8 cellular contexts compared by ENCODE assay signal in the genomic region with DNA sequence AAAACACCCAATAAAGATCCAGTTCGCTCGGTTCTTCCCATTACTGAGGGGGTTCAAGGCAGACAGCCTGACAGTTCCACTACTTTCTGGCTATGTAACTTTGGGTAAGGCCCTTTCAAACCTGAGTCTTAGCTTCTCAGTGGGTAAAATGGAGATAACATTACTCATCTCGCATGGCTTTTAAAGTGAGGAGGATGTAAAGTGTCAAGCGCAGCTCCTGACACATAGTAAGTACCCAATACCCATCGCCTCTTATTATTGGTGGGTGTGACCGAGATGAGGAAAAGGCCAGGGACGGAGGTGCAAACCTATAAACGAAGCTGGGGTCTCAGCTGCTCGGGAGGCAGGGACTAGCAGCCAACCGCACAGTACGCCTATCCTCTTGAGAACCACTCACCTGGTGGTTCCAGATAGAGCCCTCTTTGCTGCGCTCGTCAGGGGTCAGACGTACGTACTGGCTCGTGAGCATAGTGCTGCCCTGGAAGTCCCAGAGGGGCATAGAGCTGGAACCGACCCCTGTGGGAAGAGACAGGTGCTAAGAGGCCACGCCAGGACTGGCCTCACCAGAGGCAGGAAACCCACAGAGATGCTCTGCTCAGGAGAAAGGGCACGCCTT. TPM values are rescaled to one million over a fixed set of nuclear protein-coding genes. Genes with fewer than 3 reads are reported as not detected.
DNase-seq lines count a peak whose midpoint lies in the region; ATAC-seq lines count a peak whose summit lies in the region.

No MANE protein-coding gene starts in this region.

- peak overlapping the region; percentile 99 for H3K27ac Mint-ChIP-seq in activated naive CD4-positive, alpha-beta T cell treated with anti-CD3 and anti-CD28 coated beads, Interleukin-2, amount 10 ng/mL, durations not matched to agents 7 days and 5 days
- peak overlapping the region; percentile 96 to 100 for H3K27ac Mint-ChIP-seq in activated naive CD4-positive, alpha-beta T cell treated with anti-CD3 and anti-CD28 coated beads, Interleukin-2, amount 50 U/mL, for 72 hours

- peaks cover 10% of the 10 kb centered on the region for H3K9me3 Mint-ChIP-seq in activated naive CD4-positive, alpha-beta T cell treated with anti-CD3 and anti-CD28 coated beads, Interleukin-2, amount 10 ng/mL, durations not matched to agents 7 days and 5 days
- peaks cover 0 to 16% of the 10 kb centered on the region in 2 donors for H3K9me3 Mint-ChIP-seq in activated naive CD4-positive, alpha-beta T cell treated with anti-CD3 and anti-CD28 coated beads, Interleukin-2, amount 50 U/mL, for 72 hours

- H3K36me3 Mint-ChIP-seq in activated naive CD4-positive, alpha-beta T cell treated with anti-CD3 and anti-CD28 coated beads, Interleukin-2, amount 10 ng/mL, durations not matched to agents 7 days and 5 days: peaks cover 39% of the 10 kb centered on the region
- H3K36me3 Mint-ChIP-seq in activated naive CD4-positive, alpha-beta T cell treated with anti-CD3 and anti-CD28 coated beads, Interleukin-2, amount 50 U/mL, for 72 hours: peaks cover 28 to 36% of the 10 kb centered on the region in 2 donors

- DNase-seq in activated naive CD4-positive, alpha-beta T cell treated with anti-CD3 and anti-CD28 coated beads, Interleukin-2, amount 10 ng/mL, durations not matched to agents 7 days and 5 days: no peak
- no peak for DNase-seq in activated naive CD4-positive, alpha-beta T cell treated with anti-CD3 and anti-CD28 coated beads, Interleukin-2, amount 50 U/mL, for 16 hours
- no peak for DNase-seq in activated naive CD4-positive, alpha-beta T cell treated with anti-CD3 and anti-CD28 coated beads, Interleukin-2, amount 50 U/mL, for 72 hours (ENCODE audit: low spot score in 2 of 2)
- no peak for DNase-seq in substantia nigra (lab: John Stamatoyannopoulos, UW)
- no peak for DNase-seq in DMS 273 (lab: John Stamatoyannopoulos, UW; ENCODE audit: unreplicated experiment)
- no peak for DNase-seq in MV-4-11 (lab: John Stamatoyannopoulos, UW)
- no peak for DNase-seq in NCI-H1930 (lab: John Stamatoyannopoulos, UW)

- H3K36me3 ChIP-seq in iPS-20b (ENCODE audit: insufficient read depth, low read depth, low read length): peaks cover 19% of the 10 kb centered on the region; the same call in 1 of the 2 replicates

- H3K4me1 Mint-ChIP-seq in activated naive CD4-positive, alpha-beta T cell treated with anti-CD3 and anti-CD28 coated beads, Interleukin-2, amount 10 ng/mL, durations not matched to agents 7 days and 5 days: peaks cover 76% of the 10 kb centered on the region

- peak overlapping the region; percentile 96 for H3K9ac ChIP-seq in iPS-20b (ENCODE audit: low read depth, low read length)

- H3K27ac ChIP-seq in iPS-20b (ENCODE audit: low read length) (peak overlapping the region; percentile 89), substantia nigra (ENCODE audit: low read depth, low read length, poor library complexity, severe bottlenecking) (peak overlapping the region; percentile 98)

- peak overlapping the region; percentile 97 for H3K4me3 Mint-ChIP-seq in activated naive CD4-positive, alpha-beta T cell treated with anti-CD3 and anti-CD28 coated beads, Interleukin-2, amount 10 ng/mL, durations not matched to agents 7 days and 5 days

- peak overlapping the region; percentile 99 for H3K4me3 ChIP-seq in iPS-20b (ENCODE audit: low read length)

- peaks cover 6% of the 10 kb centered on the region for H3K27me3 ChIP-seq in iPS-20b (ENCODE audit: insufficient read depth, low read length)

- peaks cover 7% of the 10 kb centered on the region for H3K4me1 ChIP-seq in iPS-20b (ENCODE audit: insufficient read depth, low read length)

- ATAC-seq in activated naive CD4-positive, alpha-beta T cell treated with anti-CD3 and anti-CD28 coated beads, Interleukin-2, amount 50 U/mL, for 72 hours: peak; percentile 1 to 39

- no peaks in the 10 kb centered on the region for H3K9me3 ChIP-seq in iPS-20b (ENCODE audit: insufficient read depth, low read depth, low read length)

- CTCF ChIA-PET in activated naive CD4-positive, alpha-beta T cell treated with anti-CD3 and anti-CD28 coated beads, Interleukin-2, amount 10 ng/mL, durations not matched to agents 7 days and 5 days (lab: Charles Lee): interaction anchor here (0.6 to 2.4 kb wide), 14 partner anchors 11 to 123 kb away, joined by 3 to 9 read pairs (median 4); no protein-coding TSS in a partner anchor

- no peaks in the 10 kb centered on the region for H3K27me3 Mint-ChIP-seq in activated naive CD4-positive, alpha-beta T cell treated with anti-CD3 and anti-CD28 coated beads, Interleukin-2, amount 10 ng/mL, durations not matched to agents 7 days and 5 days

RNA-seq across cellular contexts. Expression of gene LMAN2, which starts 0.6 kb away (rescaled TPM):
- total RNA-seq in activated naive CD4-positive, alpha-beta T cell treated with anti-CD3 and anti-CD28 coated beads, Interleukin-2, amount 50 U/mL, for 72 hours: 100 to 1,000 TPM in 1 of 2 donors, 10 to 100 TPM in 1; 96.7 to 108 TPM

RNA-seq across cellular contexts. Expression of gene RGS14, which starts 6.8 kb away (rescaled TPM):
- total RNA-seq in activated naive CD4-positive, alpha-beta T cell treated with anti-CD3 and anti-CD28 coated beads, Interleukin-2, amount 50 U/mL, for 72 hours: 10 to 100 TPM; 22.0 to 77.6 TPM

RNA-seq across cellular contexts. Expression of gene SLC34A1, which starts 33.4 kb away (rescaled TPM):
- under 1 TPM; 0.07 to 0.19 TPM for total RNA-seq in activated naive CD4-positive, alpha-beta T cell treated with anti-CD3 and anti-CD28 coated beads, Interleukin-2, amount 50 U/mL, for 72 hours

RNA-seq across cellular contexts. Expression of gene MXD3, which starts 39.2 kb away (rescaled TPM):
- 10 to 100 TPM; 31.4 to 73.9 TPM for total RNA-seq in activated naive CD4-positive, alpha-beta T cell treated with anti-CD3 and anti-CD28 coated beads, Interleukin-2, amount 50 U/mL, for 72 hours

RNA-seq across cellular contexts. Expression of gene PRELID1, which starts 47.3 kb away (rescaled TPM):
- total RNA-seq in activated naive CD4-positive, alpha-beta T cell treated with anti-CD3 and anti-CD28 coated beads, Interleukin-2, amount 50 U/mL, for 72 hours: 100 to 1,000 TPM; 161 to 206 TPM
